In the genomic region with DNA sequence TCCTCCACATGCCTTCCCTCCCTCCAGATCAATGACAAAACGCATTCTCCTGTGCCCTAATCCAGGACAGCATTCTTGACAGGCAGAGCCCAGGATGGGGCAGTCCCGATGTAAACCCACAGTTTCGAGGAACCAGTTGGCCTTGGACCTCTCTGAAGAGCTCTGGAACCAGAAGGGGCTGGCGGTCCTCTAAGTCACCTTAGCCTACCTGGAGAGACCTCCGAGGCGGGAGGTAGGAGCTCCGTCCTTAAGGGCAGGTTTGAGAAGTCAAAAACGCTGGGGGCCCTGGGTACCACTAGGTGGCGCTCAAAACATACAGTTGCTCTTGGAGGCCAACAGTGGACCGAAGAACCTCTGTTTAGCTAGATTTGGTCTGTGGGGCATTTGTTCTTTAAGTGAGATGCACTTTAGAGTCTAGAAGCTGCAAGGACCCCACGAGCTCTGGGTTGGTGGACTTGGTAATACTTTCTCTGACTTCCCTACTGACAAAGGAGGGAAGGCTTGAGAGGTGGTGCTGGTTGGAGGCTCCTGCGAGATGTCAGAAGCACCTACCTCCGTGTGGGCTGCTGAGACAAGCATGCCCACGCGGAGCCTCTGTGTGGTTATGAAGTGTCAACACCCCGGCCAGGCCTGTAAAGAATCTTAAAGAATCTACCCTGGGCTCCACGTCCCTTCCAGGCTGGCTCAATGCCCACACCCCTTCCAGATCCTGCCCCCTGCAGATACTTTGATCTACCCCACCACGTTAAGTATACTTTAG, we compare ENCODE assay signal across 8 cellular contexts.
DNase-seq lines count a peak whose midpoint lies in the region; ATAC-seq, FAIRE-seq and TF ChIP-seq lines count a peak whose summit lies in the region.

No MANE protein-coding gene starts in this region.

- ATAC-seq in stimulated activated naive CD8-positive, alpha-beta T cell treated with anti-CD3 and anti-CD28 coated beads, Interleukin-15, amount 100 ng/mL, for 72 hours = peak; percentile 91

- DNase-seq in activated gamma-delta T cell treated with Interleukin-2 at 50 U/mL for 16 hours (peak; percentile 88), activated gamma-delta T cell (lab: John Stamatoyannopoulos, UW) (no peak), Kasumi-1 (lab: John Stamatoyannopoulos, UW) (peak; percentile 76 to 83), RCC 7860 (ENCODE audit: low spot score) (peak; percentile 61), activated T-helper 1 cell treated with Interleukin-2 at 50 U/mL for 16 hours (ENCODE audit: low read depth) (peak; percentile 66), fibroblast of the aortic adventitia (ENCODE audit: low read depth) (peak; percentile 88), neural progenitor cell (ENCODE audit: low spot score) (peak; percentile 90)
- DNase-seq in stimulated activated naive CD8-positive, alpha-beta T cell treated with anti-CD3 and anti-CD28 coated beads, Interleukin-15, amount 100 ng/mL, for 72 hours = peak; percentile 81 to 82

- H3K4me3 ChIP-seq in fibroblast of the aortic adventitia (ENCODE audit: low read depth, low read length) = no peak overlapping the region
- H3K4me3 ChIP-seq in neural progenitor cell = no peak overlapping the region

- no peaks in the 10 kb centered on the region for H3K9me3 ChIP-seq in neural progenitor cell (ENCODE audit: low read depth)

- H3K36me3 Mint-ChIP-seq in neural progenitor cell = no peaks in the 10 kb centered on the region

- no peak for FAIRE-seq in RCC 7860 (lab: Jason Lieb, UNC)

- H3K4me1 Mint-ChIP-seq in neural progenitor cell = peaks cover 7% of the 10 kb centered on the region
- peaks cover 11% of the 10 kb centered on the region for H3K4me1 Mint-ChIP-seq in stimulated activated naive CD8-positive, alpha-beta T cell treated with anti-CD3 and anti-CD28 coated beads, Interleukin-15, amount 100 ng/mL, for 72 hours

- no peaks in the 10 kb centered on the region for H3K9me3 Mint-ChIP-seq in neural progenitor cell
- H3K9me3 Mint-ChIP-seq in stimulated activated naive CD8-positive, alpha-beta T cell treated with anti-CD3 and anti-CD28 coated beads, Interleukin-15, amount 100 ng/mL, for 72 hours = peaks cover 0 to 5% of the 10 kb centered on the region in 2 donors

- H3K4me1 ChIP-seq in neural progenitor cell = peaks cover 1% of the 10 kb centered on the region

- H4K20me1 ChIP-seq in neural progenitor cell (ENCODE audit: low read depth) = no peaks in the 10 kb centered on the region

- H3K4me3 Mint-ChIP-seq in neural progenitor cell = no peak overlapping the region
- no peak overlapping the region for H3K4me3 Mint-ChIP-seq in stimulated activated naive CD8-positive, alpha-beta T cell treated with anti-CD3 and anti-CD28 coated beads, Interleukin-15, amount 100 ng/mL, for 72 hours

- peaks cover 7% of the 10 kb centered on the region for H3K27me3 Mint-ChIP-seq in neural progenitor cell (ENCODE audit: insufficient read depth, low read depth)
- H3K27me3 Mint-ChIP-seq in stimulated activated naive CD8-positive, alpha-beta T cell treated with anti-CD3 and anti-CD28 coated beads, Interleukin-15, amount 100 ng/mL, for 72 hours = peaks cover 8% of the 10 kb centered on the region

- no peak overlapping the region for H3K27ac Mint-ChIP-seq in neural progenitor cell
- H3K27ac Mint-ChIP-seq in stimulated activated naive CD8-positive, alpha-beta T cell treated with anti-CD3 and anti-CD28 coated beads, Interleukin-15, amount 100 ng/mL, for 72 hours = peak overlapping the region in 1 of 2 donors; percentile 15

- peaks cover 2% of the 10 kb centered on the region for H3F3A ChIP-seq in neural progenitor cell (ENCODE audit: low read depth)

- H3K27ac ChIP-seq in neural progenitor cell = no peak overlapping the region

- peak overlapping the region; percentile 71 for H2AFZ ChIP-seq in neural progenitor cell (replicated peaks)

- H3K36me3 ChIP-seq in neural progenitor cell = no peaks in the 10 kb centered on the region

- no peaks in the 10 kb centered on the region for H3K27me3 ChIP-seq in neural progenitor cell

- no peak overlapping the region for H3K9ac ChIP-seq in neural progenitor cell

- no peaks in the 10 kb centered on the region for H3K79me2 ChIP-seq in neural progenitor cell (ENCODE audit: low read depth)

- peak; percentile 97 for TF ChIP-seq CTCF in fibroblast of the aortic adventitia (IDR thresholded peaks at IDR 0.05; ENCODE audit: insufficient read depth, low read length)
- TF ChIP-seq CTCF in neural progenitor cell (IDR thresholded peaks at IDR 0.05) = peak; percentile 99

- no peak overlapping the region for H3K4me2 ChIP-seq in neural progenitor cell
